ENCODE assay signal across 1 cellular context in the genomic region with DNA sequence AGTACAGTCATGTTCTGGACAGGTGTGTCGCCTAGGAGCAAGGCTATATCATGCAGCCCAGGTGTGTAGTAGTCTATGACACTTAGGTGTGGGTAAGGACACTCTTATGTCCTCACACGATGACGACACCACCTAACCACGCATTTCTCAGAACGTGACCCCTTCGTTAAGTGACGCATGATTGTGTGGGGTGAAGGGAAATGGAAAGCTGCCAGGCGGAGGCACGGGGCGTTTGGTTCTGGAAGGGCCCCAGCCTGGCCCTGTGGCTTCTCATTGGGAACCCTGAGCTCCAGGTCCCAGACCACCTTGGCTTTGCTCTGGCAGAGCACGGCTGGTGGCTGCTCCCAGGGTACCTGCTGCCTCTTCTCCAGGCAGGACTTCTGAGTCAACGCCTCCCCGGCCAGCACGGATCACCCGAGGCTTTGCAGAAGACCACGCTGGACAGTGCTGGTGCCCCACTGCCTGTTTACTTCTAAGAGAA.
TF ChIP-seq lines count a peak whose summit lies in the region.

No MANE protein-coding gene starts in this region.

TF ChIP-seq in K562, 482 proteins besides CTCF, POLR2A, EP300 and RAD21 (continued from another document):
- TF ChIP-seq, protein P1, sequence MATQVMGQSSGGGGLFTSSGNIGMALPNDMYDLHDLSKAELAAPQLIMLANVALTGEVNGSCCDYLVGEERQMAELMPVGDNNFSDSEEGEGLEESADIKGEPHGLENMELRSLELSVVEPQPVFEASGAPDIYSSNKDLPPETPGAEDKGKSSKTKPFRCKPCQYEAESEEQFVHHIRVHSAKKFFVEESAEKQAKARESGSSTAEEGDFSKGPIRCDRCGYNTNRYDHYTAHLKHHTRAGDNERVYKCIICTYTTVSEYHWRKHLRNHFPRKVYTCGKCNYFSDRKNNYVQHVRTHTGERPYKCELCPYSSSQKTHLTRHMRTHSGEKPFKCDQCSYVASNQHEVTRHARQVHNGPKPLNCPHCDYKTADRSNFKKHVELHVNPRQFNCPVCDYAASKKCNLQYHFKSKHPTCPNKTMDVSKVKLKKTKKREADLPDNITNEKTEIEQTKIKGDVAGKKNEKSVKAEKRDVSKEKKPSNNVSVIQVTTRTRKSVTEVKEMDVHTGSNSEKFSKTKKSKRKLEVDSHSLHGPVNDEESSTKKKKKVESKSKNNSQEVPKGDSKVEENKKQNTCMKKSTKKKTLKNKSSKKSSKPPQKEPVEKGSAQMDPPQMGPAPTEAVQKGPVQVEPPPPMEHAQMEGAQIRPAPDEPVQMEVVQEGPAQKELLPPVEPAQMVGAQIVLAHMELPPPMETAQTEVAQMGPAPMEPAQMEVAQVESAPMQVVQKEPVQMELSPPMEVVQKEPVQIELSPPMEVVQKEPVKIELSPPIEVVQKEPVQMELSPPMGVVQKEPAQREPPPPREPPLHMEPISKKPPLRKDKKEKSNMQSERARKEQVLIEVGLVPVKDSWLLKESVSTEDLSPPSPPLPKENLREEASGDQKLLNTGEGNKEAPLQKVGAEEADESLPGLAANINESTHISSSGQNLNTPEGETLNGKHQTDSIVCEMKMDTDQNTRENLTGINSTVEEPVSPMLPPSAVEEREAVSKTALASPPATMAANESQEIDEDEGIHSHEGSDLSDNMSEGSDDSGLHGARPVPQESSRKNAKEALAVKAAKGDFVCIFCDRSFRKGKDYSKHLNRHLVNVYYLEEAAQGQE (CRISPR knock-in tag; IDR thresholded peaks at IDR 0.05; ENCODE audit: low read depth) = no peak
- TF ChIP-seq ZNF253 (CRISPR knock-in tag; conservative IDR thresholded peaks at IDR 0.05) (no peak), POLR2AphosphoS2 (IDR thresholded peaks at IDR 0.05; ENCODE audit: low read length) (no peak), POLR3A (IDR thresholded peaks at IDR 0.05; ENCODE audit: borderline replicate concordance, extremely low read depth, insufficient read depth, insufficient read length) (no peak), FOS (IDR thresholded peaks at IDR 0.05; ENCODE audit: extremely low read depth, insufficient read length) (no peak), BHLHE40 (IDR thresholded peaks at IDR 0.05; ENCODE audit: low read length) (0 out of 2 replicates have a peak, but pooled peaks have one; percentile 43), SMAD4 (CRISPR knock-in tag; conservative IDR thresholded peaks at IDR 0.05) (no peak), DDX20 (tag; IDR thresholded peaks at IDR 0.05; ENCODE audit: low read depth) (no peak), MCM3 (IDR thresholded peaks at IDR 0.05) (no peak), SAFB2 (IDR thresholded peaks at IDR 0.05; ENCODE audit: borderline replicate concordance, low read depth, low read length, severe bottlenecking) (no peak), ZBTB1 (CRISPR knock-in tag; IDR thresholded peaks at IDR 0.05; ENCODE audit: borderline replicate concordance, low read depth) (no peak), PRPF4 (IDR thresholded peaks at IDR 0.05; ENCODE audit: insufficient read depth, low read depth, low read length, poor library complexity, severe bottlenecking) (no peak), MECOM (CRISPR knock-in tag; IDR thresholded peaks at IDR 0.05) (no peak), HOXB6 (CRISPR knock-in tag; IDR thresholded peaks at IDR 0.05; ENCODE audit: borderline replicate concordance) (no peak), ZNF717 (CRISPR knock-in tag; IDR thresholded peaks at IDR 0.05) (no peak), ZC3H4 (CRISPR knock-in tag; IDR thresholded peaks at IDR 0.05; ENCODE audit: borderline replicate concordance) (no peak), CTBP1 (IDR thresholded peaks at IDR 0.05; ENCODE audit: borderline replicate concordance) (no peak), NR2F6 (CRISPR knock-in tag; IDR thresholded peaks at IDR 0.05) (no peak), SIRT6 (IDR thresholded peaks at IDR 0.05; ENCODE audit: low read depth, low read length) (no peak), ZKSCAN8 (CRISPR knock-in tag; IDR thresholded peaks at IDR 0.05) (no peak), NFIC (IDR thresholded peaks at IDR 0.05) (0 out of 2 replicates have a peak, but pooled peaks have one; percentile 20), KDM2B (CRISPR knock-in tag; IDR thresholded peaks at IDR 0.05) (no peak), KLF13 (tag; IDR thresholded peaks at IDR 0.05; ENCODE audit: borderline replicate concordance, low read depth) (no peak)
- TF ChIP-seq, protein P2, sequence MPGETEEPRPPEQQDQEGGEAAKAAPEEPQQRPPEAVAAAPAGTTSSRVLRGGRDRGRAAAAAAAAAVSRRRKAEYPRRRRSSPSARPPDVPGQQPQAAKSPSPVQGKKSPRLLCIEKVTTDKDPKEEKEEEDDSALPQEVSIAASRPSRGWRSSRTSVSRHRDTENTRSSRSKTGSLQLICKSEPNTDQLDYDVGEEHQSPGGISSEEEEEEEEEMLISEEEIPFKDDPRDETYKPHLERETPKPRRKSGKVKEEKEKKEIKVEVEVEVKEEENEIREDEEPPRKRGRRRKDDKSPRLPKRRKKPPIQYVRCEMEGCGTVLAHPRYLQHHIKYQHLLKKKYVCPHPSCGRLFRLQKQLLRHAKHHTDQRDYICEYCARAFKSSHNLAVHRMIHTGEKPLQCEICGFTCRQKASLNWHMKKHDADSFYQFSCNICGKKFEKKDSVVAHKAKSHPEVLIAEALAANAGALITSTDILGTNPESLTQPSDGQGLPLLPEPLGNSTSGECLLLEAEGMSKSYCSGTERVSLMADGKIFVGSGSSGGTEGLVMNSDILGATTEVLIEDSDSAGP (CRISPR knock-in tag; IDR thresholded peaks at IDR 0.05) = no peak
- TF ChIP-seq, protein P3, sequence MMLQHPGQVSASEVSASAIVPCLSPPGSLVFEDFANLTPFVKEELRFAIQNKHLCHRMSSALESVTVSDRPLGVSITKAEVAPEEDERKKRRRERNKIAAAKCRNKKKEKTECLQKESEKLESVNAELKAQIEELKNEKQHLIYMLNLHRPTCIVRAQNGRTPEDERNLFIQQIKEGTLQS (IDR thresholded peaks at IDR 0.05) = peak; percentile 58; the same call in 1 of the 2 replicates
- TF ChIP-seq, protein P3 (CRISPR knock-in tag; conservative IDR thresholded peaks at IDR 0.05) = no peak
